8 cellular contexts compared by ENCODE assay signal in the genomic region with DNA sequence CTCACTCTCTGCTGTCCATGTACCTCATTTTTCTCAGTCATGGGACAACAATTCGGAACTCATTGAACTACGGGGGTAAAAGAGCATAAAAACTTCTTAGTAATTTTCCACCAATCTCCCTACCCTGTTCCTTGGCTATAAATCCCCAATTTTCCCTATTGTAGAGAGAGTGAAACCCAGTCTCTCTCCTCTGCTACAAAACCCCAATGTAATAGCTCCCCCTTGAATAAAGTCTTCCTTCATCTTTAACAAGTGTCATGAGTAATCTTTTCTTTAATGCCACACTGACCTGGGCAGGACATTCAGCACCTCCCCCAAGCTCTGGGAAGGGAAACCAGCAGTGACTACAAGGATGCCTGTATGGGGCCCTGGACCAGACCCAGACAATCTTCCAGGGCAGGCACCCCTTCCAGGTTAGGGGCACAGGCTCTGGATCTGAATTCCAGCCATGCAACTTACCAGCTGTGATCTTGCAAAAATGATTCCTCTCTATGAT. TPM values are rescaled to one million over a fixed set of nuclear protein-coding genes. Genes with fewer than 3 reads are reported as not detected.
A peak's percentile ranks its signal among the peaks of the same experiment; 100 is the strongest.
DNase-seq lines count a peak whose midpoint lies in the region; ATAC-seq, FAIRE-seq and TF ChIP-seq lines count a peak whose summit lies in the region.

No MANE protein-coding gene starts in this region.

- CTCF ChIA-PET in activated CD4-positive, alpha-beta memory T cell treated with anti-CD3 and anti-CD28 coated beads, Interleukin-2, amount 10 ng/mL, durations not matched to agents 7 days and 5 days (lab: Charles Lee): interaction anchor here (0.6 to 17.1 kb wide), 10 partner anchors 11 to 860 kb away, joined by 3 to 395 read pairs (median 4); partner anchors contain the start of genes ACLY and EIF1

- ATAC-seq in GM18502 (IDR thresholded peaks at IDR 0.05; ENCODE audit: poor library complexity, unreplicated experiment) (peak; percentile 22), HG03135 (IDR thresholded peaks at IDR 0.05; ENCODE audit: unreplicated experiment) (peak; percentile 17)

- peak overlapping the region; percentile 83 for H2AFZ ChIP-seq in keratinocyte (ENCODE audit: control insufficient read depth, low read length)

- peaks cover 18% of the 10 kb centered on the region for H3K36me3 Mint-ChIP-seq in activated CD4-positive, alpha-beta memory T cell treated with anti-CD3 and anti-CD28 coated beads, Interleukin-2, amount 10 ng/mL, durations not matched to agents 7 days and 5 days (ENCODE audit: low read depth)

- DNase-seq in activated CD4-positive, alpha-beta memory T cell treated with anti-CD3 and anti-CD28 coated beads, Interleukin-2, amount 10 ng/mL, durations not matched to agents 7 days and 5 days: no peak
- DNase-seq in keratinocyte (ENCODE audit: low read depth, low spot score) (no peak), HPDE6-E6E7 (ENCODE audit: extremely low spot score) (no peak), medulla oblongata (ENCODE audit: extremely low spot score) (no peak)
- no peak for DNase-seq in activated CD4-positive, alpha-beta T cell treated with anti-CD3 and anti-CD28 coated beads, Interleukin-2, amount 50 U/mL, for 4 hours

- FAIRE-seq in keratinocyte (lab: Jason Lieb, UNC): no peak

- H3K27ac ChIP-seq in keratinocyte (ENCODE audit: control insufficient read depth, insufficient read depth, low read length) (peak overlapping the region; percentile 86), urinary bladder (ENCODE audit: low read depth) (peak overlapping the region; percentile 0)

- peak overlapping the region; percentile 89 for H3K4me2 ChIP-seq in keratinocyte (ENCODE audit: control insufficient read depth, extremely low read depth, insufficient read depth, low read depth, low read length)

- H3K36me3 ChIP-seq in keratinocyte (ENCODE audit: control insufficient read depth in 2 of 2, extremely low read depth in 1 of 2, insufficient read depth in 2 of 2, low read length in 2 of 2) (no peaks in the 10 kb centered on the region), urinary bladder (ENCODE audit: insufficient read depth) (no peaks in the 10 kb centered on the region)

- no peaks in the 10 kb centered on the region for H3K27me3 Mint-ChIP-seq in activated CD4-positive, alpha-beta memory T cell treated with anti-CD3 and anti-CD28 coated beads, Interleukin-2, amount 10 ng/mL, durations not matched to agents 7 days and 5 days

- no peaks in the 10 kb centered on the region for H3K9me3 ChIP-seq in keratinocyte (ENCODE audit: control insufficient read depth, low read depth, low read length)

- H3K27ac Mint-ChIP-seq in activated CD4-positive, alpha-beta memory T cell treated with anti-CD3 and anti-CD28 coated beads, Interleukin-2, amount 10 ng/mL, durations not matched to agents 7 days and 5 days: peak overlapping the region; percentile 95

- peak overlapping the region; percentile 55 for H3K9ac ChIP-seq in keratinocyte (ENCODE audit: control insufficient read depth, extremely low read depth, insufficient read depth, low read length)

- H3K4me1 ChIP-seq in keratinocyte (ENCODE audit: control insufficient read depth, extremely low read depth, insufficient read depth, low read length) (peaks cover 23% of the 10 kb centered on the region), urinary bladder (ENCODE audit: insufficient read depth) (no peaks in the 10 kb centered on the region)

- H3K9me1 ChIP-seq in keratinocyte (ENCODE audit: control insufficient read depth, extremely low read depth, insufficient read depth, low read length): no peaks in the 10 kb centered on the region

- no peak for TF ChIP-seq CTCF in keratinocyte (optimal IDR thresholded peaks at IDR 0.05 in 1 of 3, IDR thresholded peaks at IDR 0.05 in 1 of 3, conservative IDR thresholded peaks at IDR 0.05 in 1 of 3; ENCODE audit: extremely low read depth in 1 of 3, insufficient read depth in 2 of 3, low read length in 3 of 3)

- H3K9me3 Mint-ChIP-seq in activated CD4-positive, alpha-beta memory T cell treated with anti-CD3 and anti-CD28 coated beads, Interleukin-2, amount 10 ng/mL, durations not matched to agents 7 days and 5 days: peaks cover 3% of the 10 kb centered on the region

- H3K4me3 Mint-ChIP-seq in activated CD4-positive, alpha-beta memory T cell treated with anti-CD3 and anti-CD28 coated beads, Interleukin-2, amount 10 ng/mL, durations not matched to agents 7 days and 5 days: peak overlapping the region; percentile 87

- H3K4me3 ChIP-seq in keratinocyte (ENCODE audit: control insufficient read depth in 2 of 3, extremely low read depth in 1 of 3, insufficient read depth in 2 of 3, low read depth in 1 of 3, low read length in 3 of 3): peak overlapping the region in 2 of 3 experiments; percentile 66 to 68
- H3K4me3 ChIP-seq in urinary bladder (ENCODE audit: low read depth, low read length): no peak overlapping the region

- POLR2A ChIA-PET in activated CD4-positive, alpha-beta memory T cell treated with anti-CD3 and anti-CD28 coated beads, Interleukin-2, amount 10 ng/mL, durations not matched to agents 7 days and 5 days (lab: Charles Lee): interaction anchor here (0.6 to 8.0 kb wide), 10 partner anchors 10 to 1637 kb away, joined by 3 to 494 read pairs (median 4); partner anchors contain the start of genes CNP, DHX58 and EIF1

- peaks cover 68% of the 10 kb centered on the region for H3K4me1 Mint-ChIP-seq in activated CD4-positive, alpha-beta memory T cell treated with anti-CD3 and anti-CD28 coated beads, Interleukin-2, amount 10 ng/mL, durations not matched to agents 7 days and 5 days

- no peaks in the 10 kb centered on the region for H3K79me2 ChIP-seq in keratinocyte (ENCODE audit: control insufficient read depth, insufficient read depth, low read length)

- no peaks in the 10 kb centered on the region for H3K27me3 ChIP-seq in keratinocyte (ENCODE audit: control insufficient read depth, extremely low read depth, insufficient read depth, low read length)

- 81% methylated on average over 2 of the region's 2 CpGs for WGBS in urinary bladder

- dilution Hi-C loops in keratinocyte (cut with MboI; ENCODE audit: extremely low pct_ligation_motif_present, low sequenced_read_pairs): no loop called here

- no peaks in the 10 kb centered on the region for H4K20me1 ChIP-seq in keratinocyte (ENCODE audit: control insufficient read depth, extremely low read depth, insufficient read depth, low read length)

RNA-seq across cellular contexts. Expression of gene EIF1, which starts 10.2 kb away (rescaled TPM):
- 100 to 1,000 TPM; 933 to 950 TPM for total RNA-seq in activated CD4-positive, alpha-beta memory T cell treated with anti-CD3 and anti-CD28 coated beads, Interleukin-2, amount 10 ng/mL, durations not matched to agents 7 days and 5 days
- 236 to 308 TPM (median 272 TPM) in 3 replicates for polyA plus RNA-seq in keratinocyte
- 1,255 TPM for polyA plus RNA-seq in keratinocyte (2011; ENCODE audit: low read depth)
- polyA plus RNA-seq in keratinocyte (2011; cell fraction: cytosol; rRNA removed): 367 and 580 TPM in 2 replicates
- polyA plus RNA-seq in keratinocyte (2011; cell fraction: nucleus; rRNA removed): 378 and 447 TPM in 2 replicates
- 695 and 2,008 TPM in 2 replicates for polyA plus RNA-seq in keratinocyte (2012; ENCODE audit: low replicate concordance)
- 71.7 to 141 TPM (median 108 TPM) in 3 replicates for polyA minus RNA-seq in keratinocyte
- 100 TPM for polyA minus RNA-seq in keratinocyte (2011; cell fraction: cytosol; rRNA and poly(A)+ RNA removed)
- 71.1 and 103 TPM in 2 replicates for polyA minus RNA-seq in keratinocyte (2011; cell fraction: nucleus; rRNA and poly(A)+ RNA removed)
- 96.6 TPM for total RNA-seq in urinary bladder
- 649 TPM for polyA plus RNA-seq in urinary bladder

RNA-seq across cellular contexts. Expression of gene GAST, which starts 33.7 kb away (rescaled TPM):
- total RNA-seq in activated CD4-positive, alpha-beta memory T cell treated with anti-CD3 and anti-CD28 coated beads, Interleukin-2, amount 10 ng/mL, durations not matched to agents 7 days and 5 days: not detected
- polyA plus RNA-seq in keratinocyte: 0.40 to 4.8 TPM (median 0.87 TPM) in 3 replicates
- 4.0 TPM for polyA plus RNA-seq in keratinocyte (2011; ENCODE audit: low read depth)
- 2.4 and 3.9 TPM in 2 replicates for polyA plus RNA-seq in keratinocyte (2011; cell fraction: cytosol; rRNA removed)
- 1.4 and 2.1 TPM in 2 replicates for polyA plus RNA-seq in keratinocyte (2011; cell fraction: nucleus; rRNA removed)
- polyA plus RNA-seq in keratinocyte (2012; ENCODE audit: low replicate concordance): 2.0 and 15.0 TPM in 2 replicates
- polyA minus RNA-seq in keratinocyte: 0.76 TPM in 1 of 3 replicates, not detected in the others
- not detected for polyA minus RNA-seq in keratinocyte (2011; cell fraction: cytosol; rRNA and poly(A)+ RNA removed)
- polyA minus RNA-seq in keratinocyte (2011; cell fraction: nucleus; rRNA and poly(A)+ RNA removed): not detected in 2 replicates
- not detected for total RNA-seq in urinary bladder
- not detected for polyA plus RNA-seq in urinary bladder

RNA-seq across cellular contexts. Expression of gene KRT17, which starts 54.1 kb away (rescaled TPM):
- not detected for total RNA-seq in activated CD4-positive, alpha-beta memory T cell treated with anti-CD3 and anti-CD28 coated beads, Interleukin-2, amount 10 ng/mL, durations not matched to agents 7 days and 5 days
- polyA plus RNA-seq in keratinocyte (6,440 to 12,579 TPM (median 8,666 TPM) in 3 replicates), urinary bladder (72.1 TPM)
- polyA plus RNA-seq in keratinocyte (2011; ENCODE audit: low read depth): 46,546 TPM
- 6,491 and 12,585 TPM in 2 replicates for polyA plus RNA-seq in keratinocyte (2011; cell fraction: cytosol; rRNA removed)
- 12,033 and 13,742 TPM in 2 replicates for polyA plus RNA-seq in keratinocyte (2011; cell fraction: nucleus; rRNA removed)
- polyA plus RNA-seq in keratinocyte (2012; ENCODE audit: low replicate concordance): 5,743 and 13,877 TPM in 2 replicates
- polyA minus RNA-seq in keratinocyte: 5,137 to 9,087 TPM (median 7,073 TPM) in 3 replicates
- polyA minus RNA-seq in keratinocyte (2011; cell fraction: cytosol; rRNA and poly(A)+ RNA removed): 14,086 TPM
- polyA minus RNA-seq in keratinocyte (2011; cell fraction: nucleus; rRNA and poly(A)+ RNA removed): 4,848 and 5,061 TPM in 2 replicates
- total RNA-seq in urinary bladder: 33.5 TPM

RNA-seq across cellular contexts. Expression of gene HAP1, which starts 56.0 kb away (rescaled TPM):
- under 1 TPM; 0.05 TPM for total RNA-seq in activated CD4-positive, alpha-beta memory T cell treated with anti-CD3 and anti-CD28 coated beads, Interleukin-2, amount 10 ng/mL, durations not matched to agents 7 days and 5 days
- polyA plus RNA-seq in keratinocyte (0.95 to 2.3 TPM (median 1.6 TPM) in 3 replicates), urinary bladder (0.27 TPM)
- 5.9 TPM for polyA plus RNA-seq in keratinocyte (2011; ENCODE audit: low read depth)
- 0.95 and 1.3 TPM in 2 replicates for polyA plus RNA-seq in keratinocyte (2011; cell fraction: cytosol; rRNA removed)
- polyA plus RNA-seq in keratinocyte (2011; cell fraction: nucleus; rRNA removed): 11.3 and 11.7 TPM in 2 replicates
- polyA plus RNA-seq in keratinocyte (2012; ENCODE audit: low replicate concordance): 1.2 and 8.8 TPM in 2 replicates
- 0.66 to 1.2 TPM (median 0.80 TPM) in 3 replicates for polyA minus RNA-seq in keratinocyte
- not detected for polyA minus RNA-seq in keratinocyte (2011; cell fraction: cytosol; rRNA and poly(A)+ RNA removed)
- 1.3 and 1.8 TPM in 2 replicates for polyA minus RNA-seq in keratinocyte (2011; cell fraction: nucleus; rRNA and poly(A)+ RNA removed)
- total RNA-seq in urinary bladder: not detected

Comparison
In these comparisons a context has a peak if more than half of its experiments do, and no peak if none do; other contexts are left out.
1. RNA of gene KRT17, which starts 54.1 kb away (total RNA-seq): 33.5 TPM in urinary bladder (single experiment); not detected in activated CD4-positive, alpha-beta memory T cell treated with anti-CD3 and anti-CD28 coated beads, Interleukin-2, amount 10 ng/mL, durations not matched to agents 7 days and 5 days; every median in the first group is over 10 times any median in the second.